ENCODE assay signal across 26 cellular contexts in genomic region chr2:25238920-25239319, GRCh38.
"Had no signal": no experiment of that assay in that cellular context is flagged by ENCODE, and none has a peak within 500 bp of the region (broad histone marks: within the 10 kb centered on the region; RNA-seq: fewer than 3 reads in every experiment).

No MANE protein-coding gene starts in this region.

- H3K9me3 Mint-ChIP-seq: endodermal cell; immature natural killer cell; mesothelial cell of epicardium; naive B cell; nephron progenitor cell; stimulated activated effector memory CD8-positive, alpha-beta T cell treated with anti-CD3 and anti-CD28 coated beads, Interleukin-12 subunit alpha, Interleukin-12 subunit beta, amount 100 ng/mL, for 72 hours; type B pancreatic cell had no signal

- H3K27ac Mint-ChIP-seq: immature natural killer cell, mesothelial cell of epicardium, nephron progenitor cell, type B pancreatic cell had no signal

- H3K27me3 Mint-ChIP-seq: naive B cell, type B pancreatic cell had no signal

- H3K4me3 Mint-ChIP-seq: endodermal cell; immature natural killer cell; mesothelial cell of epicardium; naive B cell; nephron progenitor cell; stimulated activated effector memory CD8-positive, alpha-beta T cell treated with anti-CD3 and anti-CD28 coated beads, Interleukin-12 subunit alpha, Interleukin-12 subunit beta, amount 100 ng/mL, for 72 hours; type B pancreatic cell had no signal

- H3K27ac ChIP-seq: epithelial cell of prostate, gastroesophageal sphincter, ovary, psoas muscle, sigmoid colon, stomach, thyroid gland had no signal

- H3K9me3 ChIP-seq: gastroesophageal sphincter, mucosa of descending colon, ovary, psoas muscle, sigmoid colon, stomach, thyroid gland had no signal

- ATAC-seq: esophagus mucosa; gastroesophageal sphincter; left lobe of liver; mucosa of descending colon; right cardiac atrium; stimulated activated effector memory CD8-positive, alpha-beta T cell treated with anti-CD3 and anti-CD28 coated beads, Interleukin-12 subunit alpha, Interleukin-12 subunit beta, amount 100 ng/mL, for 72 hours had no signal

- H3K4me1 ChIP-seq: psoas muscle, sigmoid colon, stomach, thyroid gland had no signal

- H3K4me3 ChIP-seq: gastroesophageal sphincter, mucosa of descending colon, ovary, psoas muscle, sigmoid colon, stomach, thyroid gland had no signal

- DNase-seq: effector CD8-positive, alpha-beta T cell; endodermal cell; foreskin fibroblast; hypothalamus; immature natural killer cell; mesenchymal stem cell; mucosa of descending colon; naive B cell; nephron progenitor cell; nucleus accumbens; ovary; psoas muscle; sigmoid colon; stimulated activated CD4-positive, alpha-beta T cell treated with anti-CD3 and anti-CD28 coated beads, Interleukin-2, amount 100 ng/mL, for 24 hours; stimulated activated CD4-positive, alpha-beta T cell treated with anti-CD3 and anti-CD28 coated beads, Interleukin-4, amount 100 ng/mL, for 24 hours; stimulated activated naive CD4-positive, alpha-beta T cell treated with Interleukin-2 at 50 U/mL for 16 hours; stomach; thyroid gland had no signal

- H3K36me3 ChIP-seq: ovary had no signal

- H3K4me1 Mint-ChIP-seq: immature natural killer cell; mesothelial cell of epicardium; stimulated activated effector memory CD8-positive, alpha-beta T cell treated with anti-CD3 and anti-CD28 coated beads, Interleukin-12 subunit alpha, Interleukin-12 subunit beta, amount 100 ng/mL, for 72 hours had no signal

- H3K27me3 ChIP-seq: gastroesophageal sphincter, ovary, sigmoid colon, stomach, thyroid gland had no signal
